Comparison of ENCODE assay signal across 12 cellular contexts in genomic region chr5:96384353-96384752, GRCh38. TPM values are rescaled to one million over a fixed set of nuclear protein-coding genes. Genes with fewer than 3 reads are reported as not detected.
DNase-seq lines count a peak whose midpoint lies in the region; ATAC-seq, FAIRE-seq and TF ChIP-seq lines count a peak whose summit lies in the region.
"Had no signal": no experiment of that assay in that cellular context is flagged by ENCODE, and none has a peak within 500 bp of the region (broad histone marks: within the 10 kb centered on the region; RNA-seq: fewer than 3 reads in every experiment).

No MANE protein-coding gene starts in this region.

- H3K4me3 ChIP-seq in adrenal gland (no peak overlapping the region), subcutaneous abdominal adipose tissue (ENCODE audit: low read depth in 1 of 5, low read length in 5 of 5) (no peak overlapping the region)
- H3K4me3 ChIP-seq: cardiac muscle cell had no signal

- DNase-seq in HK-2 (ENCODE audit: unreplicated experiment) (peak; percentile 61), adrenal gland (peak; percentile 78 to 92 (median 84)), Right ventricle myocardium inferior (ENCODE audit: missing footprints) (peak; percentile 58), GM19239 (ENCODE audit: insufficient read length, low spot score) (no peak), left colon (no peak), DMS 273 (lab: John Stamatoyannopoulos, UW; ENCODE audit: unreplicated experiment) (no peak)
- DNase-seq: activated CD4-positive, alpha-beta T cell treated with anti-CD3 and anti-CD28 coated beads, Interleukin-2, amount 50 U/mL, for 48 hours; NCI-H748 treated with DMSO at 0.1 percent for 48 hours; stimulated activated CD4-positive, alpha-beta T cell treated with anti-CD3 and anti-CD28 coated beads, Interleukin-15, amount 100 ng/mL, for 24 hours had no signal

- H3K27ac ChIP-seq in adrenal gland: no peak overlapping the region
- peak overlapping the region; percentile 61 for H3K27ac ChIP-seq in subcutaneous abdominal adipose tissue (ENCODE audit: low read depth, low read length)
- H3K27ac ChIP-seq: cardiac muscle cell had no signal

- H3K36me3 ChIP-seq in adrenal gland (replicated peaks in 1 of 2): no peaks in the 10 kb centered on the region
- no peaks in the 10 kb centered on the region for H3K36me3 ChIP-seq in subcutaneous abdominal adipose tissue (ENCODE audit: control insufficient read depth in 5 of 5, insufficient read depth in 5 of 5, low read length in 5 of 5)
- H3K36me3 ChIP-seq: cardiac muscle cell had no signal

- H3K9me3 ChIP-seq in adrenal gland (replicated peaks in 1 of 3): no peaks in the 10 kb centered on the region
- no peaks in the 10 kb centered on the region for H3K9me3 ChIP-seq in subcutaneous abdominal adipose tissue (ENCODE audit: control insufficient read depth in 5 of 5, low read length in 5 of 5)

- WGBS in adrenal gland, 4 donors: 34 to 45% (median 42%) methylated on average over 3 of the region's 3 CpGs

- H3K4me1 ChIP-seq in adrenal gland (replicated peaks in 1 of 2): peaks cover 0 to 4% of the 10 kb centered on the region in 2 donors
- peaks cover 0 to 13% (median 5%) of the 10 kb centered on the region in 5 donors for H3K4me1 ChIP-seq in subcutaneous abdominal adipose tissue (ENCODE audit: control insufficient read depth in 5 of 5, insufficient read depth in 5 of 5, low read length in 5 of 5)

- FAIRE-seq in GM19239 (lab: Jason Lieb, UNC): no peak
- FAIRE-seq: islet of Langerhans had no signal

- H3K27me3 ChIP-seq in adrenal gland (no peaks in the 10 kb centered on the region), subcutaneous abdominal adipose tissue (ENCODE audit: control insufficient read depth in 5 of 5, insufficient read depth in 4 of 5, low read length in 5 of 5) (no peaks in the 10 kb centered on the region)
- H3K27me3 ChIP-seq: cardiac muscle cell had no signal

- peak overlapping the region in 1 of 5 donors; percentile 9 for H3K9ac ChIP-seq in subcutaneous abdominal adipose tissue (ENCODE audit: low read length in 5 of 5)

- no peak for TF ChIP-seq CTCF in adrenal gland (IDR thresholded peaks at IDR 0.05)

- peak; percentile 95 for ATAC-seq in Right ventricle myocardium inferior
- no peak for ATAC-seq in left colon

- intact Hi-C loops in adrenal gland (cut with DNase I): no loop called here
- intact Hi-C loops in Right ventricle myocardium inferior (cut with DNase I): loop anchor here (5.0 kb wide), 1 partner anchor 218 kb away; no protein-coding TSS in a partner anchor
- intact Hi-C loops in left colon (cut with DNase I, micrococcal nuclease): no loop called here

- TF ChIP-seq POLR2A in adrenal gland (IDR thresholded peaks at IDR 0.05): no peak

RNA-seq across cellular contexts. Expression of gene PCSK1, which starts 48.7 kb away (rescaled TPM):
- 1 to 10 TPM in 5 of 8 donors, under 1 TPM in 3; 0.42 to 7.1 (median 1.5) TPM for total RNA-seq in adrenal gland
- 1 to 10 TPM in 2 of 3 donors, under 1 TPM in 1; 0.84 to 8.4 (median 2.0) TPM for polyA plus RNA-seq in adrenal gland
- 0.05 TPM for total RNA-seq in Right ventricle myocardium inferior
- total RNA-seq in left colon: 1 to 10 TPM; 2.2 to 4.1 TPM
- total RNA-seq: cardiac muscle cell had no signal
- polyA plus RNA-seq: cardiac muscle cell had no signal

Comparison
In these comparisons a context has a peak if more than half of its experiments do, and no peak if none do; other contexts are left out.
1. DNase-seq: peak in HK-2 (single experiment), adrenal gland (7 of 7) and Right ventricle myocardium inferior (single experiment); none in GM19239 (single experiment), left colon (0 of 2) and DMS 273 (single experiment).